In the genomic region with DNA sequence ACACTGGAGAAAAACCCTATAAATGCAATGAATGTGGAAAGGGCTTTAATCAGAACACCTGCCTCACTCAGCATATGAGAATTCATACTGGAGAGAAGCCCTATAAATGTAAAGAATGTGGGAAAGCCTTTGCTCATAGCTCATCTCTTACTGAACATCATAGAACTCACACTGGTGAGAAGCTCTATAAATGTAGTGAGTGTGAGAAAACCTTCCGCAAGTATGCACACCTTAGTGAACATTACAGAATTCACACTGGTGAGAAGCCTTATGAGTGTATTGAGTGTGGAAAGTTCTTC, we compare ENCODE assay signal across 17 cellular contexts. TPM values are rescaled to one million over a fixed set of nuclear protein-coding genes. Genes with fewer than 3 reads are reported as not detected.
A peak's percentile ranks its signal among the peaks of the same experiment; 100 is the strongest.
DNase-seq lines count a peak whose midpoint lies in the region; ATAC-seq, FAIRE-seq and TF ChIP-seq lines count a peak whose summit lies in the region.
"Had no signal": no experiment of that assay in that cellular context is flagged by ENCODE, and none has a peak within 500 bp of the region (broad histone marks: within the 10 kb centered on the region; RNA-seq: fewer than 3 reads in every experiment).

No MANE protein-coding gene starts in this region.

- WGBS in liver = 97% methylated on average over 1 of the region's 1 CpG
- WGBS in right lobe of liver (ENCODE audit: insufficient coverage, low coverage, low lambda C conversion rate, missing lambda C conversion rate) = 100% methylated on average over 1 of the region's 1 CpG
- WGBS in K562 (ENCODE audit: insufficient coverage, low coverage, missing lambda C conversion rate) = 47% methylated on average over 1 of the region's 1 CpG

- H3K9me3 Mint-ChIP-seq in WTC11 = peaks cover 89% of the 10 kb centered on the region

- no peak overlapping the region for H3K9ac ChIP-seq in liver (ENCODE audit: low read depth in 1 of 2, low read length in 2 of 2)
- no peak overlapping the region for H3K9ac ChIP-seq in K562 (ENCODE audit: insufficient read depth in 1 of 2, low read depth in 2 of 2, low read length in 2 of 2)

- H3K9me1 ChIP-seq in K562 (ENCODE audit: control insufficient read depth, insufficient read depth, low read length) = no peaks in the 10 kb centered on the region

- POLR2A ChIA-PET in K562 (lab: Yijun Ruan, JAX) = no interaction called here
- POLR2A ChIA-PET in WTC11 (lab: Charles Lee) = no interaction called here

- CTCF ChIA-PET in K562 (lab: Yijun Ruan, JAX; ENCODE audit: low intra/inter-chr PET ratio) = no interaction called here
- CTCF ChIA-PET in WTC11 (lab: Charles Lee) = no interaction called here

- TF ChIP-seq EP300 in K562 (IDR thresholded peaks at IDR 0.05; ENCODE audit: low read length) = no peak

- H3K36me3 Mint-ChIP-seq in WTC11 = peaks cover 76% of the 10 kb centered on the region

- ATAC-seq in right lobe of liver = no peak
- no peak for ATAC-seq in K562
- ATAC-seq in WTC11 = no peak
- no peak for ATAC-seq in GM21360 (IDR thresholded peaks at IDR 0.05; ENCODE audit: unreplicated experiment)
- ATAC-seq: GM23338, HepG2 had no signal

- DNase-seq in right lobe of liver (no peak), K562 (ENCODE audit: extremely low read depth in 1 of 4, low spot score in 3 of 4) (no peak), osteoblast (ENCODE audit: insufficient read length, low spot score, missing footprints) (no peak), WTC11 (ENCODE audit: low spot score) (no peak), NCI-H187 (lab: John Stamatoyannopoulos, UW) (no peak), glomerular visceral epithelial cell (ENCODE audit: extremely low spot score) (no peak)
- DNase-seq: Caco-2; CD8-positive, alpha-beta memory T cell; DND-41; GF-D8; H7 had no signal

- H3K79me2 ChIP-seq in K562 (ENCODE audit: control insufficient read depth, insufficient read depth, low read length) = no peaks in the 10 kb centered on the region
- H3K79me2 ChIP-seq in osteoblast (ENCODE audit: insufficient read depth, low read length) = no peaks in the 10 kb centered on the region

- H3K27me3 ChIP-seq in liver (ENCODE audit: control insufficient read depth in 4 of 4, insufficient read depth in 4 of 4, low read length in 3 of 4) (no peaks in the 10 kb centered on the region), right lobe of liver (no peaks in the 10 kb centered on the region), K562 (ENCODE audit: control insufficient read depth in 2 of 2, insufficient read depth in 2 of 2, low read length in 2 of 2) (no peaks in the 10 kb centered on the region), osteoblast (ENCODE audit: insufficient read depth, low read length) (no peaks in the 10 kb centered on the region)

- H3K36me3 ChIP-seq in liver (ENCODE audit: control insufficient read depth in 4 of 4, insufficient read depth in 3 of 4, low read depth in 1 of 4, low read length in 3 of 4) (peaks cover 4 to 32% (median 27%) of the 10 kb centered on the region in 4 donors), right lobe of liver (peaks cover 0 to 6% (median 0%) of the 10 kb centered on the region in 4 donors), K562 (ENCODE audit: control insufficient read depth, insufficient read depth, low read length) (no peaks in the 10 kb centered on the region; the same call in 2 of the 3 replicates), osteoblast (ENCODE audit: insufficient read depth, low read length) (peaks cover 22% of the 10 kb centered on the region)

- H3K4me1 Mint-ChIP-seq in WTC11 = no peaks in the 10 kb centered on the region
- H3K4me1 Mint-ChIP-seq: CD14-positive monocyte; CD8-positive, alpha-beta memory T cell; GM23338 had no signal

- H3K27ac Mint-ChIP-seq in WTC11 = no peak overlapping the region
- H3K27ac Mint-ChIP-seq: CD14-positive monocyte; CD8-positive, alpha-beta memory T cell; GM23338 had no signal

- no peak for FAIRE-seq in K562 (lab: Jason Lieb, UNC)
- FAIRE-seq: HepG2 had no signal

- no peaks in the 10 kb centered on the region for H3K4me1 ChIP-seq in liver (ENCODE audit: control insufficient read depth in 4 of 4, insufficient read depth in 4 of 4, low read length in 3 of 4)
- H3K4me1 ChIP-seq in right lobe of liver = no peaks in the 10 kb centered on the region
- H3K4me1 ChIP-seq in K562 (replicated peaks in 1 of 2; ENCODE audit: control insufficient read depth in 2 of 2, insufficient read depth in 2 of 2, low read length in 2 of 2) = no peaks in the 10 kb centered on the region
- H3K4me1 ChIP-seq in osteoblast (ENCODE audit: insufficient read depth, low read length) = no peaks in the 10 kb centered on the region
- H3K4me1 ChIP-seq: Caco-2 had no signal

- H3K4me3 Mint-ChIP-seq in WTC11 = no peak overlapping the region
- H3K4me3 Mint-ChIP-seq: CD14-positive monocyte; CD8-positive, alpha-beta memory T cell; GM23338 had no signal

- H3K27ac ChIP-seq in liver (ENCODE audit: low read depth in 1 of 2, low read length in 2 of 2) (no peak overlapping the region), right lobe of liver (no peak overlapping the region), K562 (ENCODE audit: extremely low read depth, low read depth, low read length) (no peak overlapping the region), osteoblast (ENCODE audit: low read depth, low read length) (no peak overlapping the region)
- H3K27ac ChIP-seq: 22Rv1 had no signal

- peaks cover 66 to 85% (median 67%) of the 10 kb centered on the region in 4 donors for H3K9me3 ChIP-seq in liver (ENCODE audit: control insufficient read depth in 4 of 4, low read length in 3 of 4)
- H3K9me3 ChIP-seq in right lobe of liver = peaks cover 16 to 75% (median 46%) of the 10 kb centered on the region in 4 donors
- peaks cover 21% of the 10 kb centered on the region for H3K9me3 ChIP-seq in K562 (replicated peaks; ENCODE audit: control insufficient read depth, insufficient read depth, low read depth, low read length)
- peaks cover 47% of the 10 kb centered on the region for H3K9me3 ChIP-seq in osteoblast (ENCODE audit: low read depth, low read length)

- H3K27me3 Mint-ChIP-seq in WTC11 (ENCODE audit: low read depth) = peaks cover 23% of the 10 kb centered on the region

- H4K20me1 ChIP-seq in K562 (replicated peaks; ENCODE audit: control insufficient read depth, insufficient read depth, low read length) = no peaks in the 10 kb centered on the region
- H4K20me1 ChIP-seq in osteoblast (ENCODE audit: insufficient read depth, low read length) = no peaks in the 10 kb centered on the region

- H3K4me3 ChIP-seq in liver (ENCODE audit: low read depth in 1 of 3, low read length in 3 of 3) (peak overlapping the region in 2 of 3 donors; percentile 13 to 69), right lobe of liver (no peak overlapping the region), K562 (no peak overlapping the region), osteoblast (ENCODE audit: insufficient read depth, low read length) (peak overlapping the region; percentile 20)

- no peak overlapping the region for H3K4me2 ChIP-seq in K562 (ENCODE audit: insufficient read depth, low read length)
- H3K4me2 ChIP-seq in osteoblast (ENCODE audit: insufficient read depth, low read length) = no peak overlapping the region
- H3K4me2 ChIP-seq: GM23338 had no signal

- TF ChIP-seq RAD21 in liver (IDR thresholded peaks at IDR 0.05) (no peak), K562 (CRISPR knock-in tag; conservative IDR thresholded peaks at IDR 0.05 in 1 of 2, IDR thresholded peaks at IDR 0.05 in 1 of 2) (no peak)

- TF ChIP-seq POLR2A in right lobe of liver (IDR thresholded peaks at IDR 0.05) (no peak), K562 (conservative IDR thresholded peaks at IDR 0.05) (no peak)

- TF ChIP-seq CTCF in liver (IDR thresholded peaks at IDR 0.05; ENCODE audit: low read depth, low read length, missing input control) = no peak
- no peak for TF ChIP-seq CTCF in right lobe of liver (IDR thresholded peaks at IDR 0.05)
- TF ChIP-seq CTCF in K562 (IDR thresholded peaks at IDR 0.05 in 2 of 3, conservative IDR thresholded peaks at IDR 0.05 in 1 of 3; ENCODE audit: insufficient read depth in 2 of 3, low read depth in 1 of 3, low read length in 3 of 3) = no peak
- no peak for TF ChIP-seq CTCF in osteoblast (IDR thresholded peaks at IDR 0.05; ENCODE audit: extremely low read depth, low read depth, low read length)
- TF ChIP-seq CTCF in WTC11 (IDR thresholded peaks at IDR 0.05) = no peak

- in situ Hi-C loops in K562 (cut with MboI) = no loop called here

- no TSS peak for BruUV-seq in K562 (replicated peaks; lab: Mats Ljungman, UMichigan)

- intact Hi-C loops in right lobe of liver (cut with DNase I) (no loop called here), K562 (cut with micrococcal nuclease) (no loop called here)

- H2AFZ ChIP-seq in K562 (ENCODE audit: low read depth, low read length) = no peak overlapping the region
- H2AFZ ChIP-seq in osteoblast (ENCODE audit: low read length) = no peak overlapping the region
- H2AFZ ChIP-seq: GM23338 had no signal

RNA-seq across cellular contexts. Expression of a gene that starts 7.4 kb away (rescaled TPM):
- 1 to 10 TPM; 1.1 to 1.6 TPM for total RNA-seq in liver
- under 1 TPM; 0.44 to 0.46 TPM for polyA plus RNA-seq in liver
- 1 to 10 TPM in 3 of 6 experiments, under 1 TPM in 3; 0.43 to 1.2 (median 0.87) TPM for total RNA-seq in right lobe of liver
- 8.3 and 13.2 TPM in 2 replicates for total RNA-seq in K562 (2011; cell fraction: chromatin; rRNA removed; ENCODE audit: low replicate concordance)
- total RNA-seq in K562 (2011; cell fraction: nucleolus; rRNA removed) = 9.5 and 11.8 TPM in 2 replicates
- total RNA-seq in K562 (2011; cell fraction: nucleoplasm; rRNA removed) = 10.2 and 13.0 TPM in 2 replicates
- total RNA-seq in K562 (2014; rRNA removed) = 4.9 and 6.5 TPM in 2 replicates
- 4.5 and 4.8 TPM in 2 replicates for total RNA-seq in K562 (2014; rRNA removed; fragmentation: Illumina TruSeq; extraction: Trizol)
- 3.6 and 3.7 TPM in 2 replicates for total RNA-seq in K562 (2015; rRNA removed; fragmentation: Illumina TruSeq; extraction: Trizol)
- total RNA-seq in K562 (2021) = 3.9 and 4.4 TPM in 2 replicates
- 1.1 and 4.2 TPM in 2 replicates for polyA plus RNA-seq in K562 (2011; rRNA removed)
- 0.49 and 0.95 TPM in 2 replicates for polyA plus RNA-seq in K562 (2011; cell fraction: cytosol; rRNA removed)
- 0.59 and 4.2 TPM in 2 replicates for polyA plus RNA-seq in K562 (2011; cell fraction: nucleus; rRNA removed)
- 2.9 TPM in 2 replicates for polyA plus RNA-seq in K562 (2012)
- polyA plus RNA-seq in K562 (2014; fragmentation: Illumina TruSeq; extraction: Trizol) = 2.3 and 4.1 TPM in 2 replicates
- polyA plus RNA-seq in K562 (2014; fragmentation: Nextera tagmentation; extraction: Ambion mirVana) = 1 to 10 TPM; 1.2 to 1.6 TPM
- polyA plus RNA-seq in K562 (2014; rRNA removed) = 2.4 and 2.9 TPM in 2 replicates
- 1.5 and 6.7 TPM in 2 replicates for polyA minus RNA-seq in K562 (2011; rRNA and poly(A)+ RNA removed)
- polyA minus RNA-seq in K562 (2011; cell fraction: cytosol; rRNA and poly(A)+ RNA removed) = 3.0 TPM in 1 of 2 replicates, not detected in the other
- 3.1 and 11.0 TPM in 2 replicates for polyA minus RNA-seq in K562 (2011; cell fraction: nucleus; rRNA and poly(A)+ RNA removed)
- total RNA-seq in osteoblast = 6.5 and 7.2 TPM in 2 replicates
- total RNA-seq in WTC11 (2021) = 8.8 to 9.0 TPM (median 8.8 TPM) in 3 replicates

RNA-seq across cellular contexts. Expression of a gene that starts 9.6 kb away (rescaled TPM):
- total RNA-seq in liver (1 to 10 TPM; 1.7 to 2.1 TPM), right lobe of liver (1 to 10 TPM in 4 of 6 experiments, under 1 TPM in 2; 0.50 to 1.7 (median 1.1) TPM), K562 (2014; rRNA removed) (0.59 and 0.61 TPM in 2 replicates), K562 (2014; rRNA removed; fragmentation: Illumina TruSeq; extraction: Trizol) (0.73 and 1.3 TPM in 2 replicates), K562 (2015; rRNA removed; fragmentation: Illumina TruSeq; extraction: Trizol) (0.68 and 0.98 TPM in 2 replicates), K562 (2021) (0.65 and 0.73 TPM in 2 replicates), osteoblast (4.0 and 4.7 TPM in 2 replicates), WTC11 (2021) (2.6 to 3.6 TPM (median 3.4 TPM) in 3 replicates)
- polyA plus RNA-seq in liver (under 1 TPM; 0.75 to 0.89 TPM), K562 (2011; rRNA removed) (0.11 and 0.47 TPM in 2 replicates), K562 (2014; fragmentation: Illumina TruSeq; extraction: Trizol) (0.73 and 0.90 TPM in 2 replicates), K562 (2014; fragmentation: Nextera tagmentation; extraction: Ambion mirVana) (under 1 TPM; 0.38 to 0.67 TPM), K562 (2014; rRNA removed) (0.60 and 1.6 TPM in 2 replicates)
- 0.60 and 2.4 TPM in 2 replicates for total RNA-seq in K562 (2011; cell fraction: chromatin; rRNA removed; ENCODE audit: low replicate concordance)
- total RNA-seq in K562 (2011; cell fraction: nucleolus; rRNA removed) = 0.66 and 0.67 TPM in 2 replicates
- total RNA-seq in K562 (2011; cell fraction: nucleoplasm; rRNA removed) = 0.66 and 0.76 TPM in 2 replicates
- 0.03 and 0.07 TPM in 2 replicates for polyA plus RNA-seq in K562 (2011; cell fraction: cytosol; rRNA removed)
- polyA plus RNA-seq in K562 (2011; cell fraction: nucleus; rRNA removed) = 0.10 and 0.30 TPM in 2 replicates
- 0.29 and 0.84 TPM in 2 replicates for polyA plus RNA-seq in K562 (2012)
- polyA minus RNA-seq in K562 (2011; rRNA and poly(A)+ RNA removed) = 0.15 and 0.46 TPM in 2 replicates
- not detected in 2 replicates for polyA minus RNA-seq in K562 (2011; cell fraction: cytosol; rRNA and poly(A)+ RNA removed)
- polyA minus RNA-seq in K562 (2011; cell fraction: nucleus; rRNA and poly(A)+ RNA removed) = 0.33 and 0.40 TPM in 2 replicates
- total RNA-seq: HepG2 had no signal
- polyA plus RNA-seq: HepG2 had no signal

RNA-seq across cellular contexts. Expression of a gene that starts 39.4 kb away (rescaled TPM):
- total RNA-seq in liver = 10 to 100 TPM in 1 of 2 donors, 1 to 10 TPM in 1; 10.0 to 10.3 TPM
- polyA plus RNA-seq in liver = 1 to 10 TPM; 3.9 to 4.5 TPM
- total RNA-seq in right lobe of liver = 10 to 100 TPM in 1 of 6 experiments, 1 to 10 TPM in 5; 7.2 to 11.6 (median 8.5) TPM
- total RNA-seq in K562 (2011; cell fraction: chromatin; rRNA removed; ENCODE audit: low replicate concordance) = 4.3 and 13.2 TPM in 2 replicates
- total RNA-seq in K562 (2011; cell fraction: nucleolus; rRNA removed) = 4.0 and 5.1 TPM in 2 replicates
- 8.9 and 20.1 TPM in 2 replicates for total RNA-seq in K562 (2011; cell fraction: nucleoplasm; rRNA removed)
- total RNA-seq in K562 (2014; rRNA removed) = 27.9 and 31.3 TPM in 2 replicates
- 72.0 and 97.2 TPM in 2 replicates for total RNA-seq in K562 (2014; rRNA removed; fragmentation: Illumina TruSeq; extraction: Trizol)
- total RNA-seq in K562 (2015; rRNA removed; fragmentation: Illumina TruSeq; extraction: Trizol) = 43.7 and 47.0 TPM in 2 replicates
- 42.8 and 47.1 TPM in 2 replicates for total RNA-seq in K562 (2021)
- polyA plus RNA-seq in K562 (2011; rRNA removed) = 30.9 and 40.7 TPM in 2 replicates
- polyA plus RNA-seq in K562 (2011; cell fraction: cytosol; rRNA removed) = 9.6 and 16.5 TPM in 2 replicates
- polyA plus RNA-seq in K562 (2011; cell fraction: nucleus; rRNA removed) = 12.2 and 16.4 TPM in 2 replicates
- 21.4 and 23.2 TPM in 2 replicates for polyA plus RNA-seq in K562 (2012)
- 47.4 and 54.6 TPM in 2 replicates for polyA plus RNA-seq in K562 (2014; fragmentation: Illumina TruSeq; extraction: Trizol)
- polyA plus RNA-seq in K562 (2014; fragmentation: Nextera tagmentation; extraction: Ambion mirVana) = 10 to 100 TPM; 33.5 to 42.2 TPM
- 24.0 and 25.6 TPM in 2 replicates for polyA plus RNA-seq in K562 (2014; rRNA removed)
- 63.0 and 63.7 TPM in 2 replicates for polyA minus RNA-seq in K562 (2011; rRNA and poly(A)+ RNA removed)
- polyA minus RNA-seq in K562 (2011; cell fraction: cytosol; rRNA and poly(A)+ RNA removed) = 20.2 and 26.3 TPM in 2 replicates
- polyA minus RNA-seq in K562 (2011; cell fraction: nucleus; rRNA and poly(A)+ RNA removed) = 6.9 and 12.9 TPM in 2 replicates
- 30.0 and 31.8 TPM in 2 replicates for total RNA-seq in osteoblast
- total RNA-seq in WTC11 (2021) = 41.9 to 55.6 TPM (median 45.4 TPM) in 3 replicates

RNA-seq across cellular contexts. Expression of a gene that starts 39.5 kb away (rescaled TPM):
- 10 to 100 TPM in 1 of 2 donors, under 1 TPM in 1; under 0.01 to 15.9 TPM for total RNA-seq in liver
- under 1 TPM; 0.15 to 0.33 TPM for polyA plus RNA-seq in liver
- under 1 TPM; 0.09 to 0.51 (median 0.22) TPM for total RNA-seq in right lobe of liver
- 21.8 and 81.5 TPM in 2 replicates for total RNA-seq in K562 (2011; cell fraction: chromatin; rRNA removed; ENCODE audit: low replicate concordance)
- total RNA-seq in K562 (2011; cell fraction: nucleolus; rRNA removed) = 13.7 and 19.2 TPM in 2 replicates
- total RNA-seq in K562 (2011; cell fraction: nucleoplasm; rRNA removed) = 19.6 and 23.5 TPM in 2 replicates
- 26.0 and 28.0 TPM in 2 replicates for total RNA-seq in K562 (2014; rRNA removed)
- total RNA-seq in K562 (2014; rRNA removed; fragmentation: Illumina TruSeq; extraction: Trizol) = 43.7 and 52.3 TPM in 2 replicates
- total RNA-seq in K562 (2015; rRNA removed; fragmentation: Illumina TruSeq; extraction: Trizol) = 45.1 and 45.9 TPM in 2 replicates
- 24.5 and 25.8 TPM in 2 replicates for total RNA-seq in K562 (2021)
- 17.9 and 25.3 TPM in 2 replicates for polyA plus RNA-seq in K562 (2011; rRNA removed)
- polyA plus RNA-seq in K562 (2011; cell fraction: cytosol; rRNA removed) = 2.9 and 5.4 TPM in 2 replicates
- 12.1 and 15.4 TPM in 2 replicates for polyA plus RNA-seq in K562 (2011; cell fraction: nucleus; rRNA removed)
- 15.4 and 18.1 TPM in 2 replicates for polyA plus RNA-seq in K562 (2012)
- 33.8 and 43.3 TPM in 2 replicates for polyA plus RNA-seq in K562 (2014; fragmentation: Illumina TruSeq; extraction: Trizol)
- 10 to 100 TPM in 1 of 2 experiments, 1 to 10 TPM in 1; 9.0 to 21.2 TPM for polyA plus RNA-seq in K562 (2014; fragmentation: Nextera tagmentation; extraction: Ambion mirVana)
- 21.2 and 27.9 TPM in 2 replicates for polyA plus RNA-seq in K562 (2014; rRNA removed)
- polyA minus RNA-seq in K562 (2011; rRNA and poly(A)+ RNA removed) = 50.8 and 54.3 TPM in 2 replicates
- 11.8 and 17.1 TPM in 2 replicates for polyA minus RNA-seq in K562 (2011; cell fraction: cytosol; rRNA and poly(A)+ RNA removed)
- polyA minus RNA-seq in K562 (2011; cell fraction: nucleus; rRNA and poly(A)+ RNA removed) = 20.6 and 43.1 TPM in 2 replicates
- 1.5 and 1.8 TPM in 2 replicates for total RNA-seq in osteoblast
- 18.4 to 23.7 TPM (median 21.1 TPM) in 3 replicates for total RNA-seq in WTC11 (2021)

Comparison
In these comparisons a context has a peak if more than half of its experiments do, and no peak if none do; other contexts are left out.
1. H3K4me3 ChIP-seq: peak in liver (2 of 3) and osteoblast (single experiment); none in right lobe of liver (0 of 3) and K562 (single experiment).